ENCODE assay signal across 17 cellular contexts in the genomic region with DNA sequence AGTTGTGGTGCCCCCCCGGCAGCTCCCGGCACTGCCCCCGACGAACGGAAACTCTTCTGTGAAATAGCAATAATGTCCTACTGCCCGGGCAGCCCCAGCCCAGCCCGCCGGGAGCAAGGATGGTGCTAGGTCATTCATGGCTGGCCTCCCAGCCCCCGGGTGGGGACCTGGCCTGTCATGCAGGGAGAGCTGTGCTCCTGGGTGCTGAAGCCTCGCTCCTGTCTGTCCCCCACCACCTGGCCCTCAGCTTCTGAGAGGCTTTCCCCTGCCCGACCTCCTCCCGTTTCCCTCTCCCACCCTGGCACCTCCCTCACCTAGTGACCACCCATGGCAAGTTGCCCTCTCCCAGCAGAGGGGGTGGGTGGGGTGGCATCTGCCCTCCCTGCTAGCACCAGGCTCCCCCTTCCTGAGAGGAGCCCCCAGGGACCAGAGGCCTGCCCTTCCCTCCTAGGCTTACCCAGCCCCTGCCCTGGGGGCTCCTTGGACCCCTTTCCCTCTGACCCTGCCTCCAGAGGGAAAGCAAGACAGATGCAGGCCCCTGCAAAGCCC. TPM values are rescaled to one million over a fixed set of nuclear protein-coding genes. Genes with fewer than 3 reads are reported as not detected.
"Had no signal": no experiment of that assay in that cellular context is flagged by ENCODE, and none has a peak within 500 bp of the region (broad histone marks: within the 10 kb centered on the region; RNA-seq: fewer than 3 reads in every experiment).

No MANE protein-coding gene starts in this region.

- H3K4me3 Mint-ChIP-seq: activated CD4-positive, alpha-beta T cell treated with anti-CD3 and anti-CD28 coated beads, Interleukin-2, amount 10 ng/mL, durations not matched to agents 24 days and 14 days; activated CD8-positive, alpha-beta T cell treated with anti-CD3 and anti-CD28 coated beads for 36 hours; activated naive CD4-positive, alpha-beta T cell treated with anti-CD3 and anti-CD28 coated beads for 36 hours; activated T-cell treated with anti-CD3 and anti-CD28 coated beads, Interleukin-2, amount 50 U/mL, for 24 hours; effector memory CD8-positive, alpha-beta T cell; mesothelial cell of epicardium; nephron; T-helper 2 cell treated with Interferon-gamma antibody and Interleukin-4, amounts not matched to agents 5 μg/mL and 100 μg/mL, for 36 hours had no signal

- ATAC-seq: activated CD8-positive, alpha-beta T cell treated with anti-CD3 and anti-CD28 coated beads for 36 hours; body of pancreas; effector memory CD8-positive, alpha-beta T cell had no signal

- H3K4me1 Mint-ChIP-seq: activated CD4-positive, alpha-beta T cell treated with anti-CD3 and anti-CD28 coated beads, Interleukin-2, amount 10 ng/mL, durations not matched to agents 24 days and 14 days had no signal

- H3K4me3 ChIP-seq: body of pancreas, tibial nerve, uterus had no signal

- H3K27me3 ChIP-seq: body of pancreas, tibial nerve, uterus had no signal

- H3K4me1 ChIP-seq: body of pancreas had no signal

- H3K27ac Mint-ChIP-seq: activated CD4-positive, alpha-beta T cell treated with anti-CD3 and anti-CD28 coated beads, Interleukin-2, amount 10 ng/mL, durations not matched to agents 24 days and 14 days; activated CD8-positive, alpha-beta T cell treated with anti-CD3 and anti-CD28 coated beads for 36 hours; activated naive CD4-positive, alpha-beta T cell treated with anti-CD3 and anti-CD28 coated beads for 36 hours; activated T-cell treated with anti-CD3 and anti-CD28 coated beads, Interleukin-2, amount 50 U/mL, for 24 hours; effector memory CD8-positive, alpha-beta T cell; mesothelial cell of epicardium; nephron; progenitor cell of endocrine pancreas; T-helper 2 cell treated with Interferon-gamma antibody and Interleukin-4, amounts not matched to agents 5 μg/mL and 100 μg/mL, for 36 hours had no signal

- H3K36me3 ChIP-seq: uterus had no signal

- H3K9me3 Mint-ChIP-seq: activated CD4-positive, alpha-beta T cell treated with anti-CD3 and anti-CD28 coated beads, Interleukin-2, amount 10 ng/mL, durations not matched to agents 24 days and 14 days; activated CD8-positive, alpha-beta T cell treated with anti-CD3 and anti-CD28 coated beads for 36 hours; activated naive CD4-positive, alpha-beta T cell treated with anti-CD3 and anti-CD28 coated beads for 36 hours; activated T-cell treated with anti-CD3 and anti-CD28 coated beads, Interleukin-2, amount 50 U/mL, for 24 hours; effector memory CD8-positive, alpha-beta T cell; mesothelial cell of epicardium; nephron; T-helper 2 cell treated with Interferon-gamma antibody and Interleukin-4, amounts not matched to agents 5 μg/mL and 100 μg/mL, for 36 hours had no signal

- DNase-seq: activated CD4-positive, alpha-beta T cell treated with anti-CD3 and anti-CD28 coated beads, Interleukin-2, amount 10 ng/mL, durations not matched to agents 24 days and 14 days; activated CD4-positive, CD25-positive, alpha-beta regulatory T cell; activated CD8-positive, alpha-beta T cell treated with anti-CD3 and anti-CD28 coated beads for 36 hours; activated naive CD4-positive, alpha-beta T cell treated with anti-CD3 and anti-CD28 coated beads for 36 hours; activated T-cell treated with anti-CD3 and anti-CD28 coated beads, Interleukin-2, amount 50 U/mL, for 24 hours; body of pancreas; caudate nucleus; effector memory CD8-positive, alpha-beta T cell; nucleus accumbens; stimulated activated CD4-positive, alpha-beta T cell treated with anti-CD3 and anti-CD28 coated beads, Interleukin-2, amount 100 ng/mL, for 24 hours; stimulated activated naive CD4-positive, alpha-beta T cell treated with Interleukin-2 at 50 U/mL for 16 hours; uterus had no signal

- H3K27me3 Mint-ChIP-seq: activated CD4-positive, alpha-beta T cell treated with anti-CD3 and anti-CD28 coated beads, Interleukin-2, amount 10 ng/mL, durations not matched to agents 24 days and 14 days; activated CD8-positive, alpha-beta T cell treated with anti-CD3 and anti-CD28 coated beads for 36 hours; activated T-cell treated with anti-CD3 and anti-CD28 coated beads, Interleukin-2, amount 50 U/mL, for 24 hours; effector memory CD8-positive, alpha-beta T cell; progenitor cell of endocrine pancreas had no signal

- H3K9me3 ChIP-seq: body of pancreas, tibial nerve, uterus had no signal

- H3K27ac ChIP-seq: body of pancreas had no signal

RNA-seq across cellular contexts. Expression of a gene that starts 34.0 kb away (rescaled TPM):
- total RNA-seq: activated CD8-positive, alpha-beta T cell treated with anti-CD3 and anti-CD28 coated beads for 36 hours; activated naive CD4-positive, alpha-beta T cell treated with anti-CD3 and anti-CD28 coated beads for 36 hours had no signal
